In genomic region chr5:163867324-163867723, GRCh38 we compare ENCODE assay signal across 22 cellular contexts.
DNase-seq lines count a peak whose midpoint lies in the region; TF ChIP-seq lines count a peak whose summit lies in the region.
"Had no signal": no experiment of that assay in that cellular context is flagged by ENCODE, and none has a peak within 500 bp of the region (broad histone marks: within the 10 kb centered on the region; RNA-seq: fewer than 3 reads in every experiment).

No MANE protein-coding gene starts in this region.

- H3K4me2 ChIP-seq in osteoblast (ENCODE audit: insufficient read depth, low read length), result peak overlapping the region; percentile 5
- no peak overlapping the region for H3K4me2 ChIP-seq in neural progenitor cell

- H3K27ac Mint-ChIP-seq in neural progenitor cell, result no peak overlapping the region
- H3K27ac Mint-ChIP-seq: CD4-positive, CD25-positive, alpha-beta regulatory T cell had no signal

- H3K79me2 ChIP-seq in osteoblast (ENCODE audit: insufficient read depth, low read length) (no peaks in the 10 kb centered on the region), neural progenitor cell (ENCODE audit: low read depth) (no peaks in the 10 kb centered on the region)

- H3K4me3 ChIP-seq in osteoblast (ENCODE audit: insufficient read depth, low read length) (no peak overlapping the region), dorsolateral prefrontal cortex (no peak overlapping the region), neural progenitor cell (no peak overlapping the region)
- H3K4me3 ChIP-seq: GM12878 had no signal

- no peak for TF ChIP-seq CTCF in osteoblast (IDR thresholded peaks at IDR 0.05; ENCODE audit: extremely low read depth, low read depth, low read length)
- no peak for TF ChIP-seq CTCF in dorsolateral prefrontal cortex (IDR thresholded peaks at IDR 0.05 in 54 of 56, conservative IDR thresholded peaks at IDR 0.05 in 2 of 56; ENCODE audit: low read depth in 1 of 56, partially characterized antibody in 56 of 56)
- TF ChIP-seq CTCF in neural progenitor cell (IDR thresholded peaks at IDR 0.05), result no peak

- H3K27ac ChIP-seq in osteoblast (ENCODE audit: low read depth, low read length) (peak overlapping the region; percentile 57), dorsolateral prefrontal cortex (no peak overlapping the region), neural progenitor cell (no peak overlapping the region)
- H3K27ac ChIP-seq: RWPE1 had no signal

- H3K4me1 ChIP-seq in osteoblast (ENCODE audit: insufficient read depth, low read length), result peaks cover 12% of the 10 kb centered on the region
- H3K4me1 ChIP-seq in neural progenitor cell, result peaks cover 7% of the 10 kb centered on the region
- H3K4me1 ChIP-seq: BE2C had no signal

- H3K36me3 ChIP-seq in osteoblast (ENCODE audit: insufficient read depth, low read length), result no peaks in the 10 kb centered on the region
- no peaks in the 10 kb centered on the region for H3K36me3 ChIP-seq in neural progenitor cell
- H3K36me3 ChIP-seq: BE2C had no signal

- no peaks in the 10 kb centered on the region for H3F3A ChIP-seq in neural progenitor cell (ENCODE audit: low read depth)

- H3K36me3 Mint-ChIP-seq in neural progenitor cell, result no peaks in the 10 kb centered on the region
- H3K36me3 Mint-ChIP-seq: CD4-positive, CD25-positive, alpha-beta regulatory T cell had no signal

- H3K9ac ChIP-seq in neural progenitor cell, result no peak overlapping the region

- H3K9me3 ChIP-seq in osteoblast (ENCODE audit: low read depth, low read length) (no peaks in the 10 kb centered on the region), neural progenitor cell (ENCODE audit: low read depth) (no peaks in the 10 kb centered on the region)
- H3K9me3 ChIP-seq: BE2C had no signal

- H3K9me3 Mint-ChIP-seq in neural progenitor cell, result no peaks in the 10 kb centered on the region

- no peaks in the 10 kb centered on the region for H3K27me3 Mint-ChIP-seq in neural progenitor cell (ENCODE audit: insufficient read depth, low read depth)
- H3K27me3 Mint-ChIP-seq: CD4-positive, CD25-positive, alpha-beta regulatory T cell had no signal

- DNase-seq in HCEC 1CT (peak; percentile 39), amniotic epithelial cell (ENCODE audit: low read depth) (peak; percentile 57), fibroblast of peridontal ligament (ENCODE audit: extremely low read depth) (peak; percentile 24), osteoblast (ENCODE audit: insufficient read length, low spot score, missing footprints) (no peak), dorsolateral prefrontal cortex (no peak), erythroblast (lab: John Stamatoyannopoulos, UW) (no peak), neural progenitor cell (ENCODE audit: low spot score) (no peak)
- DNase-seq in stimulated activated CD8-positive, alpha-beta memory T cell treated with anti-CD3 and anti-CD28 coated beads, Interleukin-4, amount 100 ng/mL, for 48 hours, result no peak
- DNase-seq: BE2C; CD4-positive, CD25-positive, alpha-beta regulatory T cell; DMS153; H7; MM.1S; NCI-H1092; NCI-H1436 treated with DMSO at 0.1 percent for 48 hours; NCI-H2029 treated with DMSO at 0.1 percent for 48 hours; NCI-H2171 treated with DMSO at 0.1 percent for 48 hours; NCI-H446 treated with DMSO at 0.1 percent for 48 hours; NCI-H748 treated with DMSO at 0.1 percent for 48 hours; SIG-M5 had no signal

- H3K27me3 ChIP-seq in osteoblast (ENCODE audit: insufficient read depth, low read length), result no peaks in the 10 kb centered on the region
- peaks cover 0 to 8% (median 0%) of the 10 kb centered on the region in 45 donors for H3K27me3 ChIP-seq in dorsolateral prefrontal cortex
- no peaks in the 10 kb centered on the region for H3K27me3 ChIP-seq in neural progenitor cell
- H3K27me3 ChIP-seq: BE2C had no signal

- H3K4me1 Mint-ChIP-seq in neural progenitor cell, result peaks cover 12% of the 10 kb centered on the region
- H3K4me1 Mint-ChIP-seq: CD4-positive, CD25-positive, alpha-beta regulatory T cell had no signal

- no peak overlapping the region for H3K4me3 Mint-ChIP-seq in neural progenitor cell
- H3K4me3 Mint-ChIP-seq: CD4-positive, CD25-positive, alpha-beta regulatory T cell had no signal

- H4K20me1 ChIP-seq in osteoblast (ENCODE audit: insufficient read depth, low read length), result no peaks in the 10 kb centered on the region
- no peaks in the 10 kb centered on the region for H4K20me1 ChIP-seq in neural progenitor cell (ENCODE audit: low read depth)

- intact Hi-C loops in dorsolateral prefrontal cortex (cut with DNase I), result no loop called here

- H2AFZ ChIP-seq in osteoblast (ENCODE audit: low read length) (no peak overlapping the region), neural progenitor cell (replicated peaks) (no peak overlapping the region)

- TF ChIP-seq POLR2A in erythroblast (IDR thresholded peaks at IDR 0.05; ENCODE audit: low read length), result no peak

Comparison
In these comparisons a context has a peak if more than half of its experiments do, and no peak if none do; other contexts are left out.
1. DNase-seq: peak in HCEC 1CT (single experiment), amniotic epithelial cell (single experiment) and fibroblast of peridontal ligament (single experiment); none in osteoblast (single experiment), dorsolateral prefrontal cortex (0 of 10), stimulated activated CD8-positive, alpha-beta memory T cell treated with anti-CD3 and anti-CD28 coated beads, Interleukin-4, amount 100 ng/mL, for 48 hours (single experiment), erythroblast (0 of 2) and neural progenitor cell (single experiment).